In genomic region chr13:104296301-104296700, GRCh38 we compare ENCODE assay signal across 25 cellular contexts.
"Had no signal": no experiment of that assay in that cellular context is flagged by ENCODE, and none has a peak within 500 bp of the region (broad histone marks: within the 10 kb centered on the region; RNA-seq: fewer than 3 reads in every experiment).

No MANE protein-coding gene starts in this region.

- DNase-seq: activated CD4-positive, alpha-beta memory T cell treated with anti-CD3 and anti-CD28 coated beads for 36 hours; activated CD4-positive, alpha-beta T cell treated with anti-CD3 and anti-CD28 coated beads, Interleukin-2, amount 10 ng/mL, durations not matched to agents 7 days and 5 days; activated CD4-positive, CD25-positive, alpha-beta regulatory T cell; activated gamma-delta T cell treated with Interleukin-2 at 50 U/mL for 16 hours; activated naive CD4-positive, alpha-beta T cell treated with anti-CD3 and anti-CD28 coated beads, Interleukin-2, amount 10 ng/mL, durations not matched to agents 7 days and 5 days; activated naive CD8-positive, alpha-beta T cell treated with anti-CD3 and anti-CD28 coated beads for 36 hours; activated T-cell treated with anti-CD3 and anti-CD28 coated beads for 4 hours; activated T-cell treated with anti-CD3 and anti-CD28 coated beads, Interleukin-2, amount 50 U/mL, for 48 hours; anterior cingulate cortex; caudate nucleus; IMR-90; Kasumi-1; KBM-7; NCI-H1048; NCI-H1930; NCI-H2171; NCI-H2227 treated with DMSO at 0.1 percent for 48 hours; NCI-H446 treated with DMSO at 0.1 percent for 48 hours; NCI-H526; NCI-H774; NK-92 treated with Interleukin-12 subunit alpha and Interleukin-12 subunit beta, amount 100 ng/mL, for 24 hours; T-helper 1 cell had no signal

- H3K27me3 ChIP-seq: SJSA1 had no signal

- H3K36me3 ChIP-seq: SJSA1 had no signal

- H3K4me3 ChIP-seq: SJSA1 had no signal

- H3K27me3 Mint-ChIP-seq: activated CD4-positive, alpha-beta memory T cell treated with anti-CD3 and anti-CD28 coated beads for 36 hours; activated CD4-positive, alpha-beta T cell treated with anti-CD3 and anti-CD28 coated beads, Interleukin-2, amount 10 ng/mL, durations not matched to agents 7 days and 5 days; activated naive CD4-positive, alpha-beta T cell treated with anti-CD3 and anti-CD28 coated beads, Interleukin-2, amount 10 ng/mL, durations not matched to agents 7 days and 5 days; activated naive CD8-positive, alpha-beta T cell treated with anti-CD3 and anti-CD28 coated beads for 36 hours had no signal

- H3K27ac ChIP-seq: SJSA1, VCaP had no signal

- H3K4me1 Mint-ChIP-seq: activated CD4-positive, alpha-beta T cell treated with anti-CD3 and anti-CD28 coated beads, Interleukin-2, amount 10 ng/mL, durations not matched to agents 7 days and 5 days; activated naive CD4-positive, alpha-beta T cell treated with anti-CD3 and anti-CD28 coated beads, Interleukin-2, amount 10 ng/mL, durations not matched to agents 7 days and 5 days; activated naive CD8-positive, alpha-beta T cell treated with anti-CD3 and anti-CD28 coated beads for 36 hours had no signal

- H3K4me1 ChIP-seq: SJSA1 had no signal

- H3K36me3 Mint-ChIP-seq: activated CD4-positive, alpha-beta memory T cell treated with anti-CD3 and anti-CD28 coated beads for 36 hours; activated naive CD4-positive, alpha-beta T cell treated with anti-CD3 and anti-CD28 coated beads, Interleukin-2, amount 10 ng/mL, durations not matched to agents 7 days and 5 days; activated naive CD8-positive, alpha-beta T cell treated with anti-CD3 and anti-CD28 coated beads for 36 hours had no signal

- H3K4me3 Mint-ChIP-seq: activated CD4-positive, alpha-beta memory T cell treated with anti-CD3 and anti-CD28 coated beads for 36 hours; activated CD4-positive, alpha-beta T cell treated with anti-CD3 and anti-CD28 coated beads, Interleukin-2, amount 10 ng/mL, durations not matched to agents 7 days and 5 days; activated naive CD4-positive, alpha-beta T cell treated with anti-CD3 and anti-CD28 coated beads, Interleukin-2, amount 10 ng/mL, durations not matched to agents 7 days and 5 days; activated naive CD8-positive, alpha-beta T cell treated with anti-CD3 and anti-CD28 coated beads for 36 hours had no signal

- H3K9me3 Mint-ChIP-seq: activated CD4-positive, alpha-beta memory T cell treated with anti-CD3 and anti-CD28 coated beads for 36 hours; activated CD4-positive, alpha-beta T cell treated with anti-CD3 and anti-CD28 coated beads, Interleukin-2, amount 10 ng/mL, durations not matched to agents 7 days and 5 days; activated naive CD8-positive, alpha-beta T cell treated with anti-CD3 and anti-CD28 coated beads for 36 hours had no signal

- H3K27ac Mint-ChIP-seq: activated CD4-positive, alpha-beta memory T cell treated with anti-CD3 and anti-CD28 coated beads for 36 hours; activated CD4-positive, alpha-beta T cell treated with anti-CD3 and anti-CD28 coated beads, Interleukin-2, amount 10 ng/mL, durations not matched to agents 7 days and 5 days; activated naive CD4-positive, alpha-beta T cell treated with anti-CD3 and anti-CD28 coated beads, Interleukin-2, amount 10 ng/mL, durations not matched to agents 7 days and 5 days; activated naive CD8-positive, alpha-beta T cell treated with anti-CD3 and anti-CD28 coated beads for 36 hours; activated T-helper 2 cell treated with anti-CD3 and anti-CD28 coated beads, Interferon-gamma antibody, Interleukin-2, Interleukin-4, amounts not matched to agents 10 μg/mL and 5 μg/mL and 100 μg/mL, durations not matched to agents 14 hours and 24 hours and 36 hours had no signal

- H3K9me3 ChIP-seq: SJSA1 had no signal
